8 cellular contexts compared by ENCODE assay signal in genomic region chr18:3593381-3593903, GRCh38.
DNase-seq lines count a peak whose midpoint lies in the region; ATAC-seq and TF ChIP-seq lines count a peak whose summit lies in the region.

No MANE protein-coding gene starts in this region.

- no peaks in the 10 kb centered on the region for H3K36me3 ChIP-seq in PC-3 (ENCODE audit: low read depth, low read length)
- H3K36me3 ChIP-seq in mammary epithelial cell (ENCODE audit: insufficient read depth, low read length) = no peaks in the 10 kb centered on the region
- no peaks in the 10 kb centered on the region for H3K36me3 ChIP-seq in thoracic aorta

- H3K9me3 ChIP-seq in PC-3 (ENCODE audit: low read length) (no peaks in the 10 kb centered on the region), mammary epithelial cell (replicated peaks; ENCODE audit: insufficient read depth, low read length) (no peaks in the 10 kb centered on the region), thoracic aorta (no peaks in the 10 kb centered on the region)

- H3K4me2 ChIP-seq in PC-3 (ENCODE audit: low read length) (peak overlapping the region; percentile 84), mammary epithelial cell (ENCODE audit: insufficient read depth, low read depth, low read length) (peak overlapping the region; percentile 94)

- 2% methylated on average over 11 of the region's 11 CpGs for WGBS in mammary epithelial cell (ENCODE audit: low coverage, missing lambda C conversion rate)

- intact Hi-C loops in PC-3 (cut with micrococcal nuclease) = no loop called here
- intact Hi-C loops in mammary epithelial cell (cut with micrococcal nuclease) = loop anchor here (5.0 to 10.0 kb wide), 2 partner anchors 211 to 391 kb away; no protein-coding TSS in a partner anchor

- ATAC-seq in HG02763 (IDR thresholded peaks at IDR 0.05; ENCODE audit: unreplicated experiment) = peak; percentile 3
- ATAC-seq in PC-3 = peak; percentile 14
- ATAC-seq in left lobe of liver = peak; percentile 14
- peak; percentile 3 for ATAC-seq in thoracic aorta (ENCODE audit: insufficient number of reproducible peaks, low FRiP score, low read depth)
- ATAC-seq in HG03571 (IDR thresholded peaks at IDR 0.05; ENCODE audit: unreplicated experiment) = no peak

- TSS peak; percentile 44 for BruUV-seq in PC-3 (replicated peaks; lab: Mats Ljungman, UMichigan)
- BruUV-seq in mammary epithelial cell (replicated peaks; lab: Mats Ljungman, UMichigan) = TSS peak; percentile 3

- peak; percentile 92 for DNase-seq in EH (ENCODE audit: low read depth)
- peak; percentile 57 for DNase-seq in PC-3
- DNase-seq in mammary epithelial cell = peak; percentile 96
- no peak for DNase-seq in left lobe of liver (ENCODE audit: low spot score)
- DNase-seq in thoracic aorta (ENCODE audit: low spot score) = no peak
- DNase-seq in iPS-NIHi7 (ENCODE audit: extremely low spot score) = no peak

- H3K4me3 ChIP-seq in PC-3 (ENCODE audit: low read length) (peak overlapping the region; percentile 60), mammary epithelial cell (replicated peaks in 1 of 3; ENCODE audit: insufficient read depth in 1 of 3, low read depth in 2 of 3, low read length in 3 of 3) (peak overlapping the region; percentile 22 to 31 (median 31)), thoracic aorta (peak overlapping the region; percentile 71)

- H4K20me1 ChIP-seq in PC-3 (ENCODE audit: low read length) = no peaks in the 10 kb centered on the region
- no peaks in the 10 kb centered on the region for H4K20me1 ChIP-seq in mammary epithelial cell (ENCODE audit: insufficient read depth, low read length)

- POLR2A ChIA-PET in PC-3 (lab: Charles Lee; ENCODE audit: unreplicated experiment) = interaction anchor here (0.5 to 2.3 kb wide), 13 partner anchors 10 to 332 kb away, joined by 3 to 44 read pairs (median 8); partner anchors contain the start of gene MYL12B

- dilution Hi-C loops in mammary epithelial cell (cut with HindIII; ENCODE audit: low sequenced_read_pairs) = no loop called here

- H3K9ac ChIP-seq in PC-3 (ENCODE audit: low read length) = peak overlapping the region; percentile 85
- H3K9ac ChIP-seq in mammary epithelial cell (ENCODE audit: insufficient read depth, low read length) = peak overlapping the region; percentile 98

- H3K79me2 ChIP-seq in PC-3 (ENCODE audit: low read length) (peaks cover 14% of the 10 kb centered on the region; the same call in 1 of the 2 replicates), mammary epithelial cell (ENCODE audit: insufficient read depth, low read length) (peaks cover 17% of the 10 kb centered on the region)

- no peaks in the 10 kb centered on the region for H3K9me2 ChIP-seq in PC-3 (replicated peaks; ENCODE audit: low read length)

- CTCF ChIA-PET in PC-3 (lab: Charles Lee) = interaction anchor here (0.5 to 2.9 kb wide), 8 partner anchors 8 to 338 kb away, joined by 4 to 24 read pairs (median 8); no protein-coding TSS in a partner anchor
- CTCF ChIA-PET in mammary epithelial cell (lab: Charles Lee; ENCODE audit: low non-redundant PET) = interaction anchor here (0.6 to 1.3 kb wide), 5 partner anchors 10 to 287 kb away, joined by 3 to 27 read pairs (median 8); no protein-coding TSS in a partner anchor

- H2AFZ ChIP-seq in PC-3 (ENCODE audit: low read length) (peak overlapping the region; percentile 59), mammary epithelial cell (ENCODE audit: low read depth, low read length) (peak overlapping the region; percentile 37)

- TF ChIP-seq CTCF in PC-3 (conservative IDR thresholded peaks at IDR 0.05; ENCODE audit: low read depth, low read length) (no peak), mammary epithelial cell (conservative IDR thresholded peaks at IDR 0.05 in 1 of 2, IDR thresholded peaks at IDR 0.05 in 1 of 2; ENCODE audit: extremely low read depth in 1 of 2, insufficient read depth in 1 of 2, low read depth in 1 of 2, low read length in 2 of 2) (no peak), thoracic aorta (IDR thresholded peaks at IDR 0.05) (no peak)

- H3K27me3 ChIP-seq in PC-3 (ENCODE audit: low read length) (no peaks in the 10 kb centered on the region), mammary epithelial cell (ENCODE audit: insufficient read depth, low read length) (no peaks in the 10 kb centered on the region), thoracic aorta (replicated peaks; ENCODE audit: insufficient read depth) (no peaks in the 10 kb centered on the region)

- in situ Hi-C loops in mammary epithelial cell (cut with MboI; ENCODE audit: low sequenced_read_pairs in 2 of 2) = loop anchor here in 1 of 2 donors (5.0 kb wide), 1 partner anchor 141 kb away; the partner anchor contains the start of gene TGIF1

- H3K27ac ChIP-seq in PC-3 (ENCODE audit: low read length) (peak overlapping the region; percentile 99), mammary epithelial cell (ENCODE audit: insufficient read depth, low read depth, low read length) (peak overlapping the region; percentile 99), thoracic aorta (peak overlapping the region; percentile 94 to 95)

- H3K4me1 ChIP-seq in PC-3 (ENCODE audit: insufficient read depth, low read length) (peaks cover 45% of the 10 kb centered on the region), mammary epithelial cell (ENCODE audit: insufficient read depth, low read length) (peaks cover 49% of the 10 kb centered on the region), thoracic aorta (ENCODE audit: control insufficient read depth in 1 of 2, low read depth in 2 of 2) (peaks cover 31 to 46% of the 10 kb centered on the region in 2 donors)

- H3F3A ChIP-seq in PC-3 (ENCODE audit: low read length, unreplicated experiment) = peaks cover 4% of the 10 kb centered on the region

Comparison
In these comparisons a context has a peak if more than half of its experiments do, and no peak if none do; other contexts are left out.
1. DNase-seq: peak in EH (single experiment), PC-3 (single experiment) and mammary epithelial cell (single experiment); none in left lobe of liver (single experiment), thoracic aorta (single experiment) and iPS-NIHi7 (single experiment).
2. Peak in every context shown above with its lines, with median percentiles within 50 percentile points of each other: H3K27ac ChIP-seq and H3K4me3 ChIP-seq.